ENCODE assay signal across 8 cellular contexts in genomic region chr2:58107803-58108710, GRCh38.
DNase-seq lines count a peak whose midpoint lies in the region; ATAC-seq and TF ChIP-seq lines count a peak whose summit lies in the region.

No MANE protein-coding gene starts in this region.

- H3K4me1 ChIP-seq in naive thymus-derived CD4-positive, alpha-beta T cell (ENCODE audit: control insufficient read depth in 2 of 2, insufficient read depth in 2 of 2, low read length in 2 of 2) = no peaks in the 10 kb centered on the region
- H3K4me1 ChIP-seq in Peyer's patch = no peaks in the 10 kb centered on the region

- peaks cover 0 to 12% (median 5%) of the 10 kb centered on the region in 7 donors for H3K4me1 Mint-ChIP-seq in naive thymus-derived CD4-positive, alpha-beta T cell

- H3K9me3 ChIP-seq in MG63 (peaks cover 3% of the 10 kb centered on the region), Peyer's patch (no peaks in the 10 kb centered on the region)
- no peaks in the 10 kb centered on the region for H3K9me3 ChIP-seq in naive thymus-derived CD4-positive, alpha-beta T cell (ENCODE audit: control insufficient read depth in 2 of 3, low read length in 3 of 3)

- no peak overlapping the region for H3K27ac ChIP-seq in naive thymus-derived CD4-positive, alpha-beta T cell (ENCODE audit: low read depth, low read length)
- H3K27ac ChIP-seq in Peyer's patch = no peak overlapping the region

- POLR2A ChIA-PET in naive thymus-derived CD4-positive, alpha-beta T cell (lab: Charles Lee) = no interaction called here

- TF ChIP-seq CTCF in cardiac fibroblast (IDR thresholded peaks at IDR 0.05; ENCODE audit: low read depth, low read length) (no peak), Peyer's patch (IDR thresholded peaks at IDR 0.05) (no peak)

- no peaks in the 10 kb centered on the region for H3K27me3 Mint-ChIP-seq in naive thymus-derived CD4-positive, alpha-beta T cell

- H3K4me3 ChIP-seq in MG63 (peak overlapping the region; percentile 9), cardiac fibroblast (replicated peaks in 1 of 2; ENCODE audit: low read depth in 2 of 2, low read length in 2 of 2) (peak overlapping the region in 1 of 2 donors; percentile 39), Peyer's patch (no peak overlapping the region)
- no peak overlapping the region for H3K4me3 ChIP-seq in naive thymus-derived CD4-positive, alpha-beta T cell (ENCODE audit: low read length)

- in situ Hi-C loops in Caki2 (cut with HindIII; ENCODE audit: low pct_unique_long_range_greater_than_20kb, low sequenced_read_pairs) = no loop called here

- peaks cover 0 to 47% (median 31%) of the 10 kb centered on the region in 5 donors for H3K36me3 Mint-ChIP-seq in naive thymus-derived CD4-positive, alpha-beta T cell

- no peaks in the 10 kb centered on the region; the same call in 1 of the 2 replicates for H3K36me3 ChIP-seq in MG63
- H3K36me3 ChIP-seq in naive thymus-derived CD4-positive, alpha-beta T cell (ENCODE audit: control insufficient read depth in 2 of 3, insufficient read depth in 3 of 3, low read length in 3 of 3) = no peaks in the 10 kb centered on the region
- no peaks in the 10 kb centered on the region for H3K36me3 ChIP-seq in Peyer's patch

- no peak for TF ChIP-seq POLR2A in Peyer's patch (IDR thresholded peaks at IDR 0.05)

- CTCF ChIA-PET in naive thymus-derived CD4-positive, alpha-beta T cell (lab: Charles Lee) = no interaction called here

- no peaks in the 10 kb centered on the region for H3K27me3 ChIP-seq in MG63
- H3K27me3 ChIP-seq in naive thymus-derived CD4-positive, alpha-beta T cell (ENCODE audit: control insufficient read depth in 2 of 2, insufficient read depth in 2 of 2, low read length in 2 of 2) = no peaks in the 10 kb centered on the region
- H3K27me3 ChIP-seq in Peyer's patch = no peaks in the 10 kb centered on the region

- intact Hi-C loops in naive thymus-derived CD4-positive, alpha-beta T cell (cut with micrococcal nuclease) = no loop called here

- H3K4me3 Mint-ChIP-seq in naive thymus-derived CD4-positive, alpha-beta T cell = no peak overlapping the region

- H3K27ac Mint-ChIP-seq in naive thymus-derived CD4-positive, alpha-beta T cell = no peak overlapping the region

- peak; percentile 86 for ATAC-seq in naive thymus-derived CD4-positive, alpha-beta T cell
- ATAC-seq in GM21723 (IDR thresholded peaks at IDR 0.05; ENCODE audit: unreplicated experiment) = no peak

- H3K9me3 Mint-ChIP-seq in naive thymus-derived CD4-positive, alpha-beta T cell = no peaks in the 10 kb centered on the region

- DNase-seq in Caki2 (ENCODE audit: low read depth) = peak; percentile 85
- DNase-seq in MG63 = peak; percentile 71
- DNase-seq in cardiac fibroblast (ENCODE audit: low read depth in 2 of 2) = peak; percentile 82 to 98
- no peak for DNase-seq in naive thymus-derived CD4-positive, alpha-beta T cell
- DNase-seq in Peyer's patch = no peak
- DNase-seq in occipital lobe (lab: John Stamatoyannopoulos, UW) = no peak
- DNase-seq in NCI-H1436 (lab: John Stamatoyannopoulos, UW) = no peak

Comparison
In these comparisons a context has a peak if more than half of its experiments do, and no peak if none do; other contexts are left out.
1. DNase-seq: peak in Caki2 (single experiment), MG63 (single experiment) and cardiac fibroblast (2 of 2); none in naive thymus-derived CD4-positive, alpha-beta T cell (0 of 9), Peyer's patch (0 of 3), occipital lobe (single experiment) and NCI-H1436 (single experiment).